In the genomic region with DNA sequence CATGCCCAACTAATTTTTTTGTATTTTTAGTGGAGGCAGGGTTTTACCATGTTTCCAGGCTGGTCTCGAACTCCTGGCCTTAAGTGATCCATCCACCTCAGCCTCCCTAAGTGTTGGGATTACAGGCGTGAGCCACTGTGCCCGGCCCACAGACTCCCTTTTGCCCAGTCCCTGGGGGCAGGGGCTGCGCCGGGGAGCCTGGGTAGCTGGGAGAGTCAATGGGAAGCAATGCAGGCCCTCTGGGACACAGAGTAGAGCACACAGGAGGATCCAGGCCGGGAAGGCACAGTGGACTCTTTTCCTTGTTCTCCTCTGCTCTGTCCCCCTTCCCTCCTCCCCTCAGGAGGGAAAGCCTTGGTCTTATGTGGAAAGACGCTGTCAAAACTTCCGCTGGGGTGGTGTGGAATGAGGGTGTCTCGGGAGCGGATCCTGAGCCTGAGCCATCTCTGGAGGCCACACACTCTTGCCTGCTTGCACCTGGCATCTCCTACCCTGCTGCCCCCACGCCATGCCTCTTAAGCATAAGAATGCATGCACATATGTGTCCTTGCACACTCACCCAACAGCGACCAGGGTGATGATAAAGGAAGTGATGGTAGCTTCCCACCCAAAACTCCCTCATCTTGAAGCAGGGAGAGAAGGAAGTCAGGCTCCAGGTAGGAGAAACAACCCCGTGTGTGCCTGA, we compare ENCODE assay signal across 17 cellular contexts.
"Had no signal": no experiment of that assay in that cellular context is flagged by ENCODE, and none has a peak within 500 bp of the region (broad histone marks: within the 10 kb centered on the region; RNA-seq: fewer than 3 reads in every experiment).

No MANE protein-coding gene starts in this region.

- DNase-seq: cortex of kidney; effector memory CD4-positive, alpha-beta T cell; hippocampal formation; kidney glomerular epithelial cell; nephron progenitor cell; sigmoid colon; stimulated activated CD4-positive, alpha-beta T cell treated with anti-CD3 and anti-CD28 coated beads, Interleukin-2, amount 100 ng/mL, for 24 hours; stimulated activated CD4-positive, alpha-beta T cell treated with anti-CD3 and anti-CD28 coated beads, Interleukin-4, amount 100 ng/mL, for 4 hours; stimulated activated naive B cell treated with anti-CD40 and anti-IgM and Interleukin-4, amounts not matched to agents 10 μg/mL and 1 μg/mL and 100 μg/mL, for 72 hours; stomach; substantia nigra; trophoblast cell had no signal

- H3K27me3 ChIP-seq: heart left ventricle, neutrophil, sigmoid colon, stomach had no signal

- H3K36me3 Mint-ChIP-seq: stimulated activated naive B cell treated with anti-CD40 and anti-IgM and Interleukin-4, amounts not matched to agents 10 μg/mL and 1 μg/mL and 100 μg/mL, for 72 hours had no signal

- ATAC-seq: esophagus mucosa; heart left ventricle; stimulated activated naive B cell treated with anti-CD40 and anti-IgM and Interleukin-4, amounts not matched to agents 10 μg/mL and 1 μg/mL and 100 μg/mL, for 72 hours had no signal

- H3K4me1 Mint-ChIP-seq: stimulated activated naive B cell treated with anti-CD40 and anti-IgM and Interleukin-4, amounts not matched to agents 10 μg/mL and 1 μg/mL and 100 μg/mL, for 72 hours had no signal

- H3K4me3 Mint-ChIP-seq: nephron progenitor cell; stimulated activated naive B cell treated with anti-CD40 and anti-IgM and Interleukin-4, amounts not matched to agents 10 μg/mL and 1 μg/mL and 100 μg/mL, for 72 hours had no signal

- H3K4me3 ChIP-seq: heart left ventricle, sigmoid colon, skin epidermis, stomach, thoracic aorta had no signal

- H3K27ac Mint-ChIP-seq: nephron progenitor cell; stimulated activated naive B cell treated with anti-CD40 and anti-IgM and Interleukin-4, amounts not matched to agents 10 μg/mL and 1 μg/mL and 100 μg/mL, for 72 hours had no signal

- H3K27ac ChIP-seq: heart left ventricle, neutrophil, sigmoid colon, skin epidermis, thoracic aorta had no signal

- H3K9me3 Mint-ChIP-seq: nephron progenitor cell; stimulated activated naive B cell treated with anti-CD40 and anti-IgM and Interleukin-4, amounts not matched to agents 10 μg/mL and 1 μg/mL and 100 μg/mL, for 72 hours had no signal

- H3K9me3 ChIP-seq: heart left ventricle, neutrophil, sigmoid colon, stomach, thoracic aorta had no signal

- H3K4me1 ChIP-seq: sigmoid colon had no signal

- H3K36me3 ChIP-seq: heart left ventricle, neutrophil, sigmoid colon, stomach, thoracic aorta had no signal
